1 cellular context compared by ENCODE assay signal in genomic region chr12:112466011-112466422, GRCh38.
A peak's percentile ranks its signal among the peaks of the same experiment; 100 is the strongest.
TF ChIP-seq lines count a peak whose summit lies in the region.

No MANE protein-coding gene starts in this region.

TF ChIP-seq in HepG2, 621 proteins besides CTCF, POLR2A, EP300 and RAD21 (continues in another document):
- TF ChIP-seq ZNF761 (CRISPR knock-in tag; conservative IDR thresholded peaks at IDR 0.05) (no peak), SRY (CRISPR knock-in tag; IDR thresholded peaks at IDR 0.05) (no peak), ZEB1 (IDR thresholded peaks at IDR 0.05; ENCODE audit: insufficient replicate concordance, low read depth) (peak; percentile 39), ZMYM4 (CRISPR knock-in tag; IDR thresholded peaks at IDR 0.05) (peak; percentile 48), PRDM10 (CRISPR knock-in tag; IDR thresholded peaks at IDR 0.05; ENCODE audit: low read depth) (peak; percentile 78), ISL2 (CRISPR knock-in tag; IDR thresholded peaks at IDR 0.05) (0 out of 2 replicates have a peak, but pooled peaks have one; percentile 19), BCL3 (CRISPR knock-in tag; IDR thresholded peaks at IDR 0.05) (no peak), ZNF281 (CRISPR knock-in tag; IDR thresholded peaks at IDR 0.05; ENCODE audit: borderline replicate concordance) (peak; percentile 79; the same call in 1 of the 2 replicates), CEBPB (IDR thresholded peaks at IDR 0.05; ENCODE audit: borderline replicate concordance, low read depth, low read length) (peak; percentile 90), ZBTB34 (CRISPR knock-in tag; IDR thresholded peaks at IDR 0.05) (no peak), ZNF33A (CRISPR knock-in tag; IDR thresholded peaks at IDR 0.05; ENCODE audit: borderline replicate concordance) (no peak), PAXIP1 (CRISPR knock-in tag; conservative IDR thresholded peaks at IDR 0.05) (0 out of 2 replicates have a peak, but pooled peaks have one; percentile 14), MEF2D (CRISPR knock-in tag; IDR thresholded peaks at IDR 0.05) (no peak), KDM3A (CRISPR knock-in tag; IDR thresholded peaks at IDR 0.05; ENCODE audit: low read depth) (no peak), FOXM1 (CRISPR knock-in tag; IDR thresholded peaks at IDR 0.05) (no peak), BCL6 (CRISPR knock-in tag; IDR thresholded peaks at IDR 0.05) (no peak), TERF1 (CRISPR knock-in tag; IDR thresholded peaks at IDR 0.05) (no peak), ZNF331 (CRISPR knock-in tag; IDR thresholded peaks at IDR 0.05) (peak; percentile 66; the same call in 1 of the 2 replicates), REPIN1 (CRISPR knock-in tag; IDR thresholded peaks at IDR 0.05; ENCODE audit: borderline replicate concordance, low read depth) (no peak), ZNF280D (CRISPR knock-in tag; IDR thresholded peaks at IDR 0.05) (0 out of 2 replicates have a peak, but pooled peaks have one; percentile 30), SOX6 (IDR thresholded peaks at IDR 0.05) (no peak), SOX6 (CRISPR knock-in tag; IDR thresholded peaks at IDR 0.05) (peak; percentile 62), NR2F2 (IDR thresholded peaks at IDR 0.05; ENCODE audit: borderline replicate concordance, low read depth) (no peak), MIER2 (CRISPR knock-in tag; IDR thresholded peaks at IDR 0.05) (no peak), FOXA3 (CRISPR knock-in tag; IDR thresholded peaks at IDR 0.05) (peak; percentile 90), ZMYM3 (CRISPR knock-in tag; IDR thresholded peaks at IDR 0.05) (peak; percentile 73; the same call in 1 of the 2 replicates), HOXA3 (CRISPR knock-in tag; IDR thresholded peaks at IDR 0.05) (peak; percentile 20; the same call in 1 of the 2 replicates), ZNF557 (CRISPR knock-in tag; IDR thresholded peaks at IDR 0.05) (no peak), DMTF1 (CRISPR knock-in tag; IDR thresholded peaks at IDR 0.05) (no peak), HNF4G (IDR thresholded peaks at IDR 0.05; ENCODE audit: borderline replicate concordance, low read depth, low read length) (peak; percentile 51; the same call in 1 of the 2 replicates), HNF4G (CRISPR knock-in tag; IDR thresholded peaks at IDR 0.05; ENCODE audit: borderline replicate concordance, low read depth) (no peak), CEBPG (CRISPR knock-in tag; IDR thresholded peaks at IDR 0.05) (peak; percentile 94), ZNF549 (CRISPR knock-in tag; IDR thresholded peaks at IDR 0.05) (no peak), ZKSCAN8 (CRISPR knock-in tag; IDR thresholded peaks at IDR 0.05; ENCODE audit: borderline replicate concordance) (no peak), FIP1L1 (IDR thresholded peaks at IDR 0.05; ENCODE audit: borderline replicate concordance, insufficient read depth, low read depth, low read length) (no peak), NR2F6 (IDR thresholded peaks at IDR 0.05) (no peak), NR2F6 (CRISPR knock-in tag; IDR thresholded peaks at IDR 0.05) (0 out of 2 replicates have a peak, but pooled peaks have one; percentile 19), ZSCAN12 (CRISPR knock-in tag; IDR thresholded peaks at IDR 0.05) (no peak), KDM1A (CRISPR knock-in tag; IDR thresholded peaks at IDR 0.05) (peak; percentile 81; the same call in 1 of the 2 replicates), GATAD2A (CRISPR knock-in tag; IDR thresholded peaks at IDR 0.05) (peak; percentile 50; the same call in 1 of the 2 replicates), HMG20B (CRISPR knock-in tag; conservative IDR thresholded peaks at IDR 0.05) (0 out of 2 replicates have a peak, but pooled peaks have one; percentile 35), FOXA1 (IDR thresholded peaks at IDR 0.05) (no peak), FOXA1 (CRISPR knock-in tag; IDR thresholded peaks at IDR 0.05) (peak; percentile 92), FOSL1 (CRISPR knock-in tag; IDR thresholded peaks at IDR 0.05; ENCODE audit: borderline replicate concordance) (no peak)
